ENCODE assay signal across 24 cellular contexts in the genomic region with DNA sequence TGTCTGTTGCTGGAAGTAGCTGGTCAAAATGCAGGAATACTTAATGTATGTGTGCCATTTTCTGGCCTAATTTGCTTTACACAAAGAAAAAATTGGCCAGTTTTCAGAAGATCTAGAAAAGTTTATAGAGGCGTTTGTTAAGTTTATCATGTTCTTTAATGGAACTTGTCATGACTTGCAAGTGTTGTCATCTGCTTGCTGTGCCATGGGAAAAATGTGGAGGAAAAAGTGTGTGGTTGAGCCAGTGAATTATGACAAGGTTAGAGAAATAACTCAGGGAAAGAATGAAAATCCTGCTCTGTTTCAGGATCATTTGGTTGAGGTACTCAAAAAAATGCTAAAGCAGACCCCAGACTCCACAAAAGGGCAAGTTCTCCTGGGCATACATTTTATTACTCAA.
"Had no signal": no experiment of that assay in that cellular context is flagged by ENCODE, and none has a peak within 500 bp of the region (broad histone marks: within the 10 kb centered on the region; RNA-seq: fewer than 3 reads in every experiment).

No MANE protein-coding gene starts in this region.

- H3K9me3 ChIP-seq: colonic mucosa, gastrocnemius medialis, lower lobe of right lung had no signal

- H3K4me1 ChIP-seq: colonic mucosa, esophagus muscularis mucosa, gastrocnemius medialis, heart right ventricle, left lung, lower lobe of right lung had no signal

- H3K36me3 Mint-ChIP-seq: memory B cell had no signal

- H3K27ac Mint-ChIP-seq: dendritic cell treated with granulocyte-macrophage colony-stimulating factor and Interleukin-4, amounts not matched to agents 40 ng/mL and 50 ng/mL, for 4 days; effector memory CD8-positive, alpha-beta T cell; endodermal cell; memory B cell; naive thymus-derived CD4-positive, alpha-beta T cell had no signal

- H3K4me3 Mint-ChIP-seq: dendritic cell treated with granulocyte-macrophage colony-stimulating factor and Interleukin-4, amounts not matched to agents 40 ng/mL and 50 ng/mL, for 4 days; effector memory CD8-positive, alpha-beta T cell; endodermal cell; memory B cell; naive thymus-derived CD4-positive, alpha-beta T cell had no signal

- H3K4me1 Mint-ChIP-seq: memory B cell; naive thymus-derived CD4-positive, alpha-beta T cell had no signal

- H3K27ac ChIP-seq: colonic mucosa, esophagus muscularis mucosa, gastrocnemius medialis, heart right ventricle, left lung, lower lobe of right lung had no signal

- H3K9me3 Mint-ChIP-seq: memory B cell had no signal

- H3K36me3 ChIP-seq: colonic mucosa, esophagus muscularis mucosa, gastrocnemius medialis, heart right ventricle, left lung, lower lobe of right lung had no signal

- ATAC-seq: effector memory CD8-positive, alpha-beta T cell; gastrocnemius medialis; heart right ventricle; left cardiac atrium; left lung; left ventricle myocardium superior; lower lobe of right lung; naive thymus-derived CD4-positive, alpha-beta T cell had no signal

- H3K4me3 ChIP-seq: colonic mucosa, esophagus muscularis mucosa, gastrocnemius medialis, heart right ventricle, left lung, lower lobe of right lung had no signal

- DNase-seq: colonic mucosa; cortex of kidney; effector CD8-positive, alpha-beta T cell; effector memory CD8-positive, alpha-beta T cell; endodermal cell; foreskin melanocyte; gastrocnemius medialis; glutamatergic neuron; head of caudate nucleus; heart right ventricle; hippocampal formation; left cardiac atrium; left lung; left ventricle myocardium superior; lower lobe of right lung; mesendoderm; midbrain; naive thymus-derived CD4-positive, alpha-beta T cell had no signal

- FAIRE-seq: endometrium, islet of Langerhans, keratinocyte had no signal

- H3K27me3 ChIP-seq: colonic mucosa, esophagus muscularis mucosa, gastrocnemius medialis, heart right ventricle, left lung had no signal

- H3K27me3 Mint-ChIP-seq: dendritic cell treated with granulocyte-macrophage colony-stimulating factor and Interleukin-4, amounts not matched to agents 40 ng/mL and 50 ng/mL, for 4 days; effector memory CD8-positive, alpha-beta T cell; memory B cell; naive thymus-derived CD4-positive, alpha-beta T cell had no signal
